In the genomic region with DNA sequence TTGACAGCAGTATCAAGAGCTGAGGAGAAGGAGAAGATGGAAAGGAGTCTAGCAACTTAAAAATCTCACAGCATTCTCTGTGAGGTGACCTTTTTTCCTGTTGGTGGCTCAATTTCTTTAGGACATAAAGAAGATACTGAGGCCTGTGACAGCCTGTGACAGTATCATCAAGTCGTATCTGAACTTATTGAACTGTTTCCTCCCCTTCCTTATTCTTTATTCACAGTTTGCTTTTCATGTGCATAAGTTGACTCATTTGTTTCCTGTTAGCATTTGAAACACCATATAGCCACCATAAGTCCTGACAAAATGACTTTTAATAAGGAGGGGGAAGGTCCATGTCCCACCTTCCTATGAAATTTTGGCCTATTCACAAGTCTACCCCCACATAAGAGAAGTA, we compare ENCODE assay signal across 15 cellular contexts. TPM values are rescaled to one million over a fixed set of nuclear protein-coding genes. Genes with fewer than 3 reads are reported as not detected.
"Had no signal": no experiment of that assay in that cellular context is flagged by ENCODE, and none has a peak within 500 bp of the region (broad histone marks: within the 10 kb centered on the region; RNA-seq: fewer than 3 reads in every experiment).

No MANE protein-coding gene starts in this region.

- H3K36me3 Mint-ChIP-seq: stimulated activated memory B cell treated with anti-CD40 and anti-IgM and Interleukin-4, amounts not matched to agents 10 μg/mL and 1 μg/mL and 100 μg/mL, for 72 hours had no signal

- H3K27me3 ChIP-seq: heart left ventricle, right lobe of liver, SJSA1 had no signal

- DNase-seq: activated CD4-positive, alpha-beta T cell treated with anti-CD3 and anti-CD28 coated beads, Interleukin-2, amount 50 U/mL, for 48 hours; activated CD4-positive, CD25-positive, alpha-beta regulatory T cell; aorta; heart left ventricle; islet precursor cell; mammary epithelial cell; nephron progenitor cell; substantia nigra had no signal

- H3K27ac Mint-ChIP-seq: nephron progenitor cell; stimulated activated memory B cell treated with anti-CD40 and anti-IgM and Interleukin-4, amounts not matched to agents 10 μg/mL and 1 μg/mL and 100 μg/mL, for 72 hours; type B pancreatic cell had no signal

- H3K27ac ChIP-seq: heart left ventricle, prostate gland, right lobe of liver, SJSA1 had no signal

- H3K4me3 ChIP-seq: heart left ventricle, prostate gland, right lobe of liver, SJSA1 had no signal

- H3K36me3 ChIP-seq: prostate gland had no signal

- H3K9me3 Mint-ChIP-seq: nephron progenitor cell; stimulated activated memory B cell treated with anti-CD40 and anti-IgM and Interleukin-4, amounts not matched to agents 10 μg/mL and 1 μg/mL and 100 μg/mL, for 72 hours; type B pancreatic cell had no signal

- H3K4me1 ChIP-seq: prostate gland, right lobe of liver, SJSA1 had no signal

- H3K4me1 Mint-ChIP-seq: stimulated activated memory B cell treated with anti-CD40 and anti-IgM and Interleukin-4, amounts not matched to agents 10 μg/mL and 1 μg/mL and 100 μg/mL, for 72 hours had no signal

- ATAC-seq: heart left ventricle; left lobe of liver; right lobe of liver; stimulated activated memory B cell treated with anti-CD40 and anti-IgM and Interleukin-4, amounts not matched to agents 10 μg/mL and 1 μg/mL and 100 μg/mL, for 72 hours had no signal

- H3K9me3 ChIP-seq: heart left ventricle, prostate gland, right lobe of liver, SJSA1 had no signal

- FAIRE-seq: frontal cortex had no signal

- H3K27me3 Mint-ChIP-seq: stimulated activated memory B cell treated with anti-CD40 and anti-IgM and Interleukin-4, amounts not matched to agents 10 μg/mL and 1 μg/mL and 100 μg/mL, for 72 hours; type B pancreatic cell had no signal

- H3K4me3 Mint-ChIP-seq: nephron progenitor cell; stimulated activated memory B cell treated with anti-CD40 and anti-IgM and Interleukin-4, amounts not matched to agents 10 μg/mL and 1 μg/mL and 100 μg/mL, for 72 hours; type B pancreatic cell had no signal

RNA-seq across cellular contexts. Expression of a gene that starts 50.8 kb away (rescaled TPM):
- total RNA-seq: SJSA1 had no signal
